In genomic region chr10:50426485-50426884, GRCh38 we compare ENCODE assay signal across 13 cellular contexts.
A peak's percentile ranks its signal among the peaks of the same experiment; 100 is the strongest.
DNase-seq lines count a peak whose midpoint lies in the region; ATAC-seq and TF ChIP-seq lines count a peak whose summit lies in the region.
"Had no signal": no experiment of that assay in that cellular context is flagged by ENCODE, and none has a peak within 500 bp of the region (broad histone marks: within the 10 kb centered on the region; RNA-seq: fewer than 3 reads in every experiment).

No MANE protein-coding gene starts in this region.

- no peak for TF ChIP-seq CTCF in breast epithelium (IDR thresholded peaks at IDR 0.05)

- no peak for DNase-seq in COLO829 (ENCODE audit: low spot score)
- DNase-seq in breast epithelium (ENCODE audit: low spot score in 2 of 2) = no peak
- DNase-seq in activated effector memory CD4-positive, alpha-beta T cell treated with Interleukin-2 at 50 U/mL for 16 hours = no peak
- DNase-seq: activated T-cell treated with anti-CD3 and anti-CD28 coated beads, Interleukin-2, amount 50 U/mL, for 48 hours; Caco-2; HFFc6; SHP77 had no signal

- no peaks in the 10 kb centered on the region for H3K27me3 Mint-ChIP-seq in activated T-helper 17 cell treated with anti-CD3 and anti-CD28 coated beads, Interleukin-2, amount 50 U/mL, for 72 hours
- H3K27me3 Mint-ChIP-seq: memory B cell had no signal

- peak; percentile 65 for ATAC-seq in GM19035 (IDR thresholded peaks at IDR 0.05; ENCODE audit: unreplicated experiment)
- peak; percentile 81 for ATAC-seq in GM21717 (IDR thresholded peaks at IDR 0.05; ENCODE audit: unreplicated experiment)
- ATAC-seq in HG03097 (IDR thresholded peaks at IDR 0.05; ENCODE audit: low FRiP score, unreplicated experiment) = peak; percentile 64
- peak; percentile 87 for ATAC-seq in activated T-helper 17 cell treated with anti-CD3 and anti-CD28 coated beads, Interleukin-2, amount 50 U/mL, for 72 hours (replicated peaks)

- H3K4me3 Mint-ChIP-seq in activated T-helper 17 cell treated with anti-CD3 and anti-CD28 coated beads, Interleukin-2, amount 50 U/mL, for 72 hours = no peak overlapping the region
- H3K4me3 Mint-ChIP-seq: HFFc6, memory B cell had no signal

- intact Hi-C loops in breast epithelium (cut with DNase I; ENCODE audit: low total_unique reads) = no loop called here

- H3K27me3 ChIP-seq in breast epithelium = no peaks in the 10 kb centered on the region

- no peak overlapping the region for H3K4me3 ChIP-seq in breast epithelium

- no peak overlapping the region for H3K27ac ChIP-seq in breast epithelium
- H3K27ac ChIP-seq: epithelial cell of prostate had no signal

- H3K9me3 Mint-ChIP-seq in activated T-helper 17 cell treated with anti-CD3 and anti-CD28 coated beads, Interleukin-2, amount 50 U/mL, for 72 hours = no peaks in the 10 kb centered on the region
- H3K9me3 Mint-ChIP-seq: HFFc6, memory B cell had no signal

- no peaks in the 10 kb centered on the region for H3K36me3 Mint-ChIP-seq in activated T-helper 17 cell treated with anti-CD3 and anti-CD28 coated beads, Interleukin-2, amount 50 U/mL, for 72 hours (ENCODE audit: low read depth)

- H3K4me1 Mint-ChIP-seq in activated T-helper 17 cell treated with anti-CD3 and anti-CD28 coated beads, Interleukin-2, amount 50 U/mL, for 72 hours = peaks cover 12% of the 10 kb centered on the region

- H3K36me3 ChIP-seq in breast epithelium = no peaks in the 10 kb centered on the region

- TF ChIP-seq POLR2A in breast epithelium (IDR thresholded peaks at IDR 0.05) = no peak

- no peak overlapping the region for H3K27ac Mint-ChIP-seq in activated T-helper 17 cell treated with anti-CD3 and anti-CD28 coated beads, Interleukin-2, amount 50 U/mL, for 72 hours
- H3K27ac Mint-ChIP-seq: HFFc6, memory B cell had no signal

- no peaks in the 10 kb centered on the region for H3K9me3 ChIP-seq in breast epithelium
- H3K9me3 ChIP-seq: Caco-2 had no signal

- H3K4me1 ChIP-seq in breast epithelium = peaks cover 0 to 1% of the 10 kb centered on the region in 2 donors
- H3K4me1 ChIP-seq: Caco-2 had no signal
